ENCODE assay signal across 8 cellular contexts in the genomic region with DNA sequence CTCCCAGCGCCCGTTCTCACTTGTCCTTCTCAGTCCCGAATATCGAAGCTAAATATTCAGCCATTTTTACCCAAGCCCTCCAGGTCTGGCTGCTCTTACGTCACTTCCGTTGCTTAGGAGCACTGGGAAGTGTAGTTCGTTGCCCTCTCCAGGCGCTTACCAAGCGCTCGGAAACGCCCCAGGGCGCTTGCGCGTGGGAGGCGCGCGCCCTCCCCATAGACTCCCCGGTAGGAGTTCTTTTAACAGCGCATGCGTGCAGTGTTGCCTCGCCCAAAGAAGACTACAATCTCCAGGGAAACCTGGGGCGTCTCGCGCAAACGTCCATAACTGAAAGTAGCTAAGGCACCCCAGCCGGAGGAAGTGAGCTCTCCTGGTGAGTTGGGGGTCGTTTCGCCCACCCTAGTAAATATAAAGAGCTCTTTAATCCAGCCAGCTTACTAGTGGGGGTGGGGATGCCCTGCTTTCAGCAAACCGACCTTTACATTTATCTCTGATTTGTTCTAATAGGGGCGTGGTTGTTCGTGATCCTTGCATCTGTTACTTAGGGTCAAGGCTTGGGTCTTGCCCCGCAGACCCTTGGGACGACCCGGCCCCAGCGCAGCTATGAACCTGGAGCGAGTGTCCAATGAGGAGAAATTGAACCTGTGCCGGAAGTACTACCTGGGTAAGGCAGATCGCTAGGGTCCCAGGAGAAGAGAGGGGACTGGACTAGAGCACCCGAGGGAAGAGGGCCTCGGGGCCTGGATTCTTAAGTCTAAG.
DNase-seq lines count a peak whose midpoint lies in the region; ATAC-seq and TF ChIP-seq lines count a peak whose summit lies in the region.

A gene with protein sequence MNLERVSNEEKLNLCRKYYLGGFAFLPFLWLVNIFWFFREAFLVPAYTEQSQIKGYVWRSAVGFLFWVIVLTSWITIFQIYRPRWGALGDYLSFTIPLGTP (plus strand): TSS at position 324 of the 759 bp plus-strand sequence. CDS start 280 bp downstream, at position 604.
A gene with protein sequence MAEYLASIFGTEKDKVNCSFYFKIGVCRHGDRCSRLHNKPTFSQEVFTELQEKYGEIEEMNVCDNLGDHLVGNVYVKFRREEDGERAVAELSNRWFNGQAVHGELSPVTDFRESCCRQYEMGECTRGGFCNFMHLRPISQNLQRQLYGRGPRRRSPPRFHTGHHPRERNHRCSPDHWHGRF (minus strand): TSS at position 91 of the 759 bp plus-strand sequence. CDS start 27 bp downstream, at position 64.

- peak; percentile 46 for ATAC-seq in HG03432 (IDR thresholded peaks at IDR 0.05; ENCODE audit: unreplicated experiment)

- no peak for TF ChIP-seq CTCF in AG09319 (IDR thresholded peaks at IDR 0.05; ENCODE audit: low read depth, low read length)

- DNase-seq in AG09319 (ENCODE audit: extremely low read depth, low read depth) (peak; percentile 99), NCI-H510A treated with DMSO at 0.1 percent for 48 hours (lab: John Stamatoyannopoulos, UW) (peak; percentile 97), cerebellar nuclear complex (lab: John Stamatoyannopoulos, UW) (peak; percentile 83 to 92), islet precursor cell (peak; percentile 99)
- DNase-seq in activated CD4-positive, alpha-beta T cell treated with anti-CD3 and anti-CD28 coated beads for 1 hour, result peak; percentile 96
- DNase-seq in stimulated activated CD4-positive, alpha-beta T cell treated with anti-CD3 and anti-CD28 coated beads, Interleukin-12 subunit alpha, Interleukin-12 subunit beta, amount 100 ng/mL, for 4 hours, result peak; percentile 89

- TF ChIP-seq POLR2A in GM19193 (IDR thresholded peaks at IDR 0.05; ENCODE audit: extremely low read depth, insufficient read depth, insufficient read length), result peak; percentile 11

Comparison
In these comparisons a context has a peak if more than half of its experiments do, and no peak if none do; other contexts are left out.
1. Peak in every context shown above with its lines: DNase-seq and ATAC-seq.